In the genomic region with DNA sequence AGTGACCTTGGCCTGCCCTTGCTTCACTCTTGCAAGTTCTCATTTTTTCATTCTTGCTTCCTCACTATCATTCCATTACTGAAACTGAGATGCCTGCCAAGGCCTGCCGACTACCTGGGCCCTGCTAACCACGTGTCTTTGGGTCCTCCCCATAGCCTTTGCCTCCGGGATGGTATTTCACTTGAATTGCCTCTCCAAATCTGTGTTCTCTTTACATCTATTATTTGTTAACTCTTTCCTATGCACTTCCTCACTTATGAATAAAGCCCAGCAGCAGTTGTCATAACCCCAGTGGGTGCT, we compare ENCODE assay signal across 12 cellular contexts.
DNase-seq lines count a peak whose midpoint lies in the region; ATAC-seq and TF ChIP-seq lines count a peak whose summit lies in the region.
"Had no signal": no experiment of that assay in that cellular context is flagged by ENCODE, and none has a peak within 500 bp of the region (broad histone marks: within the 10 kb centered on the region; RNA-seq: fewer than 3 reads in every experiment).

No MANE protein-coding gene starts in this region.

- no peaks in the 10 kb centered on the region for H3K9me2 ChIP-seq in Loucy (replicated peaks; ENCODE audit: low read depth, low read length)

- no peak overlapping the region for H2AFZ ChIP-seq in Loucy (ENCODE audit: low read length)

- H3K36me3 ChIP-seq in Loucy (ENCODE audit: insufficient read depth, low read length): no peaks in the 10 kb centered on the region
- H3K36me3 ChIP-seq: BLaER1 had no signal

- peak overlapping the region; percentile 60 for H3K9ac ChIP-seq in Loucy (ENCODE audit: low read depth, low read length, poor library complexity, severe bottlenecking)
- H3K9ac ChIP-seq: BLaER1 had no signal

- no peaks in the 10 kb centered on the region for H3F3A ChIP-seq in Loucy (ENCODE audit: low read depth)

- H3K4me3 ChIP-seq in Loucy (ENCODE audit: low read length, poor library complexity, severe bottlenecking): peak overlapping the region; percentile 53
- H3K4me3 ChIP-seq: BLaER1 had no signal

- DNase-seq in SHP77 (lab: John Stamatoyannopoulos, UW): peak; percentile 72 to 75
- no peak for DNase-seq in left colon
- no peak for DNase-seq in GM10266 (ENCODE audit: extremely low spot score)
- DNase-seq in stimulated activated naive CD4-positive, alpha-beta T cell (lab: John Stamatoyannopoulos, UW): no peak
- DNase-seq in activated effector memory CD4-positive, alpha-beta T cell treated with anti-CD3 and anti-CD28 coated beads, Interleukin-2, amount 50 U/mL, for 16 hours: no peak
- DNase-seq: 8988T; AML-193; CD4-positive, CD25-positive, alpha-beta regulatory T cell; HCEC 1CT had no signal

- no peaks in the 10 kb centered on the region for H4K20me1 ChIP-seq in Loucy (ENCODE audit: insufficient read depth, low read length, poor library complexity, severe bottlenecking)
- H4K20me1 ChIP-seq: BLaER1 had no signal

- H3K79me2 ChIP-seq in Loucy (ENCODE audit: insufficient read depth, low read length): no peaks in the 10 kb centered on the region; the same call in 1 of the 2 replicates

- peak overlapping the region; percentile 32 for H3K27ac ChIP-seq in C4-2B
- H3K27ac ChIP-seq: BLaER1 had no signal

- TF ChIP-seq CTCF in C4-2B (conservative IDR thresholded peaks at IDR 0.05) (no peak), Loucy (conservative IDR thresholded peaks at IDR 0.05; ENCODE audit: low read length) (no peak), GM10266 (IDR thresholded peaks at IDR 0.05; ENCODE audit: control insufficient read depth, insufficient read depth, low read depth, missing control alignments) (no peak)

- ATAC-seq in left colon: peak; percentile 33

- peak overlapping the region; percentile 43 for H3K4me2 ChIP-seq in Loucy (ENCODE audit: low read depth, low read length, poor library complexity, severe bottlenecking)
- H3K4me2 ChIP-seq: BLaER1 had no signal

- intact Hi-C loops in left colon (cut with DNase I, micrococcal nuclease): no loop called here

- peaks cover 25% of the 10 kb centered on the region for H3K4me1 ChIP-seq in Loucy (ENCODE audit: insufficient read depth, low read length, poor library complexity, severe bottlenecking)
- H3K4me1 ChIP-seq: BLaER1 had no signal

- no peaks in the 10 kb centered on the region for H3K27me3 ChIP-seq in Loucy (ENCODE audit: insufficient read depth, low read length, poor library complexity, severe bottlenecking)
- H3K27me3 ChIP-seq: BLaER1 had no signal

- no peaks in the 10 kb centered on the region for H3K9me3 ChIP-seq in Loucy (ENCODE audit: insufficient read depth, low read depth, low read length)
- H3K9me3 ChIP-seq: BLaER1 had no signal

Comparison
In these comparisons a context has a peak if more than half of its experiments do, and no peak if none do; other contexts are left out.
1. DNase-seq: peak in SHP77 (2 of 2); none in left colon (0 of 2), GM10266 (single experiment), stimulated activated naive CD4-positive, alpha-beta T cell (0 of 6) and activated effector memory CD4-positive, alpha-beta T cell treated with anti-CD3 and anti-CD28 coated beads, Interleukin-2, amount 50 U/mL, for 16 hours (single experiment).